In genomic region chr19:29587518-29587986, GRCh38 we compare ENCODE assay signal across 9 cellular contexts. TPM values are rescaled to one million over a fixed set of nuclear protein-coding genes. Genes with fewer than 3 reads are reported as not detected.
DNase-seq lines count a peak whose midpoint lies in the region; ATAC-seq, FAIRE-seq and TF ChIP-seq lines count a peak whose summit lies in the region.
"Had no signal": no experiment of that assay in that cellular context is flagged by ENCODE, and none has a peak within 500 bp of the region (broad histone marks: within the 10 kb centered on the region; RNA-seq: fewer than 3 reads in every experiment).

No MANE protein-coding gene starts in this region.

- H3K9me3 Mint-ChIP-seq in CD8-positive, alpha-beta memory T cell = no peaks in the 10 kb centered on the region

- TF ChIP-seq CTCF in epithelial cell of esophagus (IDR thresholded peaks at IDR 0.05; ENCODE audit: insufficient read depth, low read depth, low read length, missing control alignments) (no peak), left lung (IDR thresholded peaks at IDR 0.05) (no peak)

- peak overlapping the region in 4 of 7 donors; percentile 8 to 59 (median 16) for H3K4me3 Mint-ChIP-seq in CD8-positive, alpha-beta memory T cell
- H3K4me3 Mint-ChIP-seq in T-helper 17 cell = no peak overlapping the region

- H3K4me1 Mint-ChIP-seq in CD8-positive, alpha-beta memory T cell = peaks cover 16 to 33% (median 31%) of the 10 kb centered on the region in 3 donors
- peaks cover 5% of the 10 kb centered on the region for H3K4me1 Mint-ChIP-seq in T-helper 17 cell

- peak overlapping the region; percentile 44 for H3K27ac ChIP-seq in CD8-positive, alpha-beta memory T cell (ENCODE audit: low read depth, low read length)
- H3K27ac ChIP-seq in left lung = no peak overlapping the region

- H3K4me3 ChIP-seq in CD8-positive, alpha-beta memory T cell (ENCODE audit: low read length) = no peak overlapping the region
- H3K4me3 ChIP-seq in epithelial cell of esophagus (ENCODE audit: low read length) (no peak overlapping the region), left lung (no peak overlapping the region)

- peaks cover 0 to 5% (median 0%) of the 10 kb centered on the region in 3 donors for H3K36me3 Mint-ChIP-seq in CD8-positive, alpha-beta memory T cell
- H3K36me3 Mint-ChIP-seq in T-helper 17 cell (ENCODE audit: low read depth) = peaks cover 2% of the 10 kb centered on the region

- no peaks in the 10 kb centered on the region for H3K9me3 ChIP-seq in CD8-positive, alpha-beta memory T cell (ENCODE audit: low read length)
- H3K9me3 ChIP-seq in T-helper 17 cell (ENCODE audit: control insufficient read depth, low read length, poor library complexity, severe bottlenecking) (no peaks in the 10 kb centered on the region), left lung (peaks cover 0 to 6% of the 10 kb centered on the region in 2 donors)

- CTCF ChIA-PET in CD8-positive, alpha-beta memory T cell (lab: Charles Lee) = interaction anchor here (1.0 to 1.7 kb wide), 8 partner anchors 10 to 172 kb away, joined by 3 to 10 read pairs (median 3); partner anchors contain the start of gene POP4

- H3K36me3 ChIP-seq in CD8-positive, alpha-beta memory T cell (ENCODE audit: insufficient read depth, low read length) = no peaks in the 10 kb centered on the region
- H3K36me3 ChIP-seq in left lung = no peaks in the 10 kb centered on the region

- H3K27ac Mint-ChIP-seq in CD8-positive, alpha-beta memory T cell = peak overlapping the region; percentile 28 to 92 (median 74)
- peak overlapping the region; percentile 37 for H3K27ac Mint-ChIP-seq in T-helper 17 cell

- H3K4me1 ChIP-seq in CD8-positive, alpha-beta memory T cell (ENCODE audit: insufficient read depth, low read length) = peaks cover 9% of the 10 kb centered on the region
- no peaks in the 10 kb centered on the region for H3K4me1 ChIP-seq in left lung

- intact Hi-C loops in Right ventricle myocardium inferior (cut with DNase I) = no loop called here
- intact Hi-C loops in left lung (cut with DNase I) = no loop called here

- peak; percentile 99 for ATAC-seq in T-helper 17 cell
- ATAC-seq in Right ventricle myocardium inferior = no peak
- no peak for ATAC-seq in left lung

- peaks cover 6 to 12% of the 10 kb centered on the region in 2 donors for H3K27me3 Mint-ChIP-seq in CD8-positive, alpha-beta memory T cell
- H3K27me3 Mint-ChIP-seq in T-helper 17 cell = peaks cover 23% of the 10 kb centered on the region

- H3K27me3 ChIP-seq in CD8-positive, alpha-beta memory T cell (ENCODE audit: insufficient read depth, low read length, poor library complexity, severe bottlenecking) = peaks cover 4% of the 10 kb centered on the region
- H3K27me3 ChIP-seq in left lung = peaks cover 0 to 42% of the 10 kb centered on the region in 2 donors

- TF ChIP-seq POLR2A in H54 (IDR thresholded peaks at IDR 0.05; ENCODE audit: low read depth, low read length) = no peak

- peak; percentile 48 for FAIRE-seq in H54 (lab: Jason Lieb, UNC)
- FAIRE-seq: G401.6 had no signal

- DNase-seq in CD8-positive, alpha-beta memory T cell = peak; percentile 19 to 89 (median 49)
- DNase-seq in H54 (ENCODE audit: insufficient read length, low spot score) (peak; percentile 57), T-helper 17 cell (peak in 2 of 3 donors; percentile 8 to 17), epithelial cell of esophagus (ENCODE audit: low read depth) (peak; percentile 21), Right ventricle myocardium inferior (ENCODE audit: missing footprints) (no peak), amniotic stem cell (lab: John Stamatoyannopoulos, UW) (no peak), SK-N-DZ (ENCODE audit: low spot score) (no peak), left lung (no peak)

- POLR2A ChIA-PET in CD8-positive, alpha-beta memory T cell (lab: Charles Lee) = interaction anchor here (1.7 kb wide), 1 partner anchor 18 kb away, joined by 14 read pairs; the partner anchor contains the start of gene POP4

RNA-seq across cellular contexts. Expression of gene POP4, which starts 18.5 kb away (rescaled TPM):
- 100 to 1,000 TPM; 150 to 156 TPM for total RNA-seq in CD8-positive, alpha-beta memory T cell
- polyA plus RNA-seq in CD8-positive, alpha-beta memory T cell = 145 TPM
- total RNA-seq in T-helper 17 cell (10 to 100 TPM; 48.8 to 56.6 TPM), Right ventricle myocardium inferior (58.0 TPM), left lung (10 to 100 TPM; 49.2 to 66.9 TPM)
- 48.4 and 60.7 TPM in 2 replicates for polyA plus RNA-seq in SK-N-DZ (2014; cell fraction: cytosol; rRNA removed)
- polyA plus RNA-seq in SK-N-DZ (2014; cell fraction: nucleus; rRNA removed) = 44.6 and 56.1 TPM in 2 replicates

Comparison
In these comparisons a context has a peak if more than half of its experiments do, and no peak if none do; other contexts are left out.
1. DNase-seq: peak in CD8-positive, alpha-beta memory T cell (5 of 5), H54 (single experiment), T-helper 17 cell (2 of 3) and epithelial cell of esophagus (single experiment); none in Right ventricle myocardium inferior (single experiment), amniotic stem cell (single experiment), SK-N-DZ (single experiment) and left lung (0 of 2).